In the genomic region with DNA sequence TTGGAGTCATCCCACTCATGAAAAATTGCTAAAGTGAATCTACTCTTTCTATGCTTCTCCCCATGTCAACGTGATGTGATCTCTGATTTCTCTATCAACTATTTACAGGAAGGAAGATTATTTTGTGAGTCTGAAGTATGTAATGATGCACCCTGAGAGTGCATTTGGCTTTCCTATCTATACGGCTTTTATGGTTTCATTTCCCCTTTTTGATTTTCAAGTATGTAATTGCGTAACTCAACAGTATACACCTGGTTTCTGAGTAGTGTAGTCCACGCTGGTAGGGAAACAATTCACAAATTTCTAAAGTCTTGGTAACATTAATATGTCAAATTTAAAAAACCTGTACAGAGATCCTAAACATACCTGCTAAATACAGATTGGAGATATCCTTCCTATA, we compare ENCODE assay signal across 11 cellular contexts.
DNase-seq lines count a peak whose midpoint lies in the region; ATAC-seq and TF ChIP-seq lines count a peak whose summit lies in the region.
"Had no signal": no experiment of that assay in that cellular context is flagged by ENCODE, and none has a peak within 500 bp of the region (broad histone marks: within the 10 kb centered on the region; RNA-seq: fewer than 3 reads in every experiment).

No MANE protein-coding gene starts in this region.

- H3K4me1 ChIP-seq in CD4-positive, alpha-beta memory T cell (ENCODE audit: insufficient read depth, low read length) = no peaks in the 10 kb centered on the region
- H3K4me1 ChIP-seq in breast epithelium = no peaks in the 10 kb centered on the region
- H3K4me1 ChIP-seq: SJSA1 had no signal

- TF ChIP-seq CTCF in GM20000 (IDR thresholded peaks at IDR 0.05; ENCODE audit: extremely low read depth, missing control alignments) = no peak
- TF ChIP-seq CTCF in NB4 (IDR thresholded peaks at IDR 0.05; ENCODE audit: low read depth, low read length) = no peak
- no peak for TF ChIP-seq CTCF in breast epithelium (IDR thresholded peaks at IDR 0.05)

- no peak overlapping the region for H3K4me3 Mint-ChIP-seq in CD4-positive, alpha-beta memory T cell
- no peak overlapping the region for H3K4me3 Mint-ChIP-seq in activated naive CD4-positive, alpha-beta T cell treated with anti-CD3 and anti-CD28 coated beads, Interleukin-2, amount 10 ng/mL, durations not matched to agents 7 days and 5 days
- H3K4me3 Mint-ChIP-seq: activated CD8-positive, alpha-beta memory T cell treated with anti-CD3 and anti-CD28 coated beads, Interleukin-2, amount 10 ng/mL, durations not matched to agents 7 days and 5 days; CD14-positive monocyte had no signal

- H3K27ac ChIP-seq in CD4-positive, alpha-beta memory T cell (ENCODE audit: low read depth, low read length) = no peak overlapping the region
- no peak overlapping the region for H3K27ac ChIP-seq in breast epithelium
- H3K27ac ChIP-seq: SJSA1 had no signal

- TF ChIP-seq POLR2A in GM18505 (IDR thresholded peaks at IDR 0.05; ENCODE audit: borderline replicate concordance, extremely low read depth, insufficient read depth, insufficient read length) = no peak
- no peak for TF ChIP-seq POLR2A in NB4 (IDR thresholded peaks at IDR 0.05; ENCODE audit: extremely low read depth, insufficient read length)
- no peak for TF ChIP-seq POLR2A in breast epithelium (IDR thresholded peaks at IDR 0.05)

- H3K4me3 ChIP-seq in NB4 (ENCODE audit: low read depth, low read length) (no peak overlapping the region), breast epithelium (no peak overlapping the region)
- no peak overlapping the region for H3K4me3 ChIP-seq in CD4-positive, alpha-beta memory T cell (ENCODE audit: low read length in 2 of 2)
- H3K4me3 ChIP-seq: SJSA1 had no signal

- POLR2A ChIA-PET in CD4-positive, alpha-beta memory T cell (lab: Charles Lee; ENCODE audit: partially characterized antibody) = no interaction called here

- H3K36me3 ChIP-seq in CD4-positive, alpha-beta memory T cell (ENCODE audit: insufficient read depth, low read length) = no peaks in the 10 kb centered on the region
- H3K36me3 ChIP-seq in breast epithelium = no peaks in the 10 kb centered on the region
- H3K36me3 ChIP-seq: SJSA1 had no signal

- peaks cover 0 to 6% (median 0%) of the 10 kb centered on the region in 8 donors for H3K9me3 Mint-ChIP-seq in CD4-positive, alpha-beta memory T cell
- no peaks in the 10 kb centered on the region for H3K9me3 Mint-ChIP-seq in activated naive CD4-positive, alpha-beta T cell treated with anti-CD3 and anti-CD28 coated beads, Interleukin-2, amount 10 ng/mL, durations not matched to agents 7 days and 5 days

- H3K27ac Mint-ChIP-seq in CD4-positive, alpha-beta memory T cell = no peak overlapping the region
- no peak overlapping the region for H3K27ac Mint-ChIP-seq in activated naive CD4-positive, alpha-beta T cell treated with anti-CD3 and anti-CD28 coated beads, Interleukin-2, amount 10 ng/mL, durations not matched to agents 7 days and 5 days
- H3K27ac Mint-ChIP-seq: activated CD8-positive, alpha-beta memory T cell treated with anti-CD3 and anti-CD28 coated beads, Interleukin-2, amount 10 ng/mL, durations not matched to agents 7 days and 5 days; CD14-positive monocyte had no signal

- intact Hi-C loops in CD4-positive, alpha-beta memory T cell (cut with micrococcal nuclease) = no loop called here
- intact Hi-C loops in breast epithelium (cut with DNase I; ENCODE audit: low total_unique reads) = no loop called here

- no peaks in the 10 kb centered on the region for H3K4me1 Mint-ChIP-seq in CD4-positive, alpha-beta memory T cell
- no peaks in the 10 kb centered on the region for H3K4me1 Mint-ChIP-seq in activated naive CD4-positive, alpha-beta T cell treated with anti-CD3 and anti-CD28 coated beads, Interleukin-2, amount 10 ng/mL, durations not matched to agents 7 days and 5 days
- H3K4me1 Mint-ChIP-seq: activated CD8-positive, alpha-beta memory T cell treated with anti-CD3 and anti-CD28 coated beads, Interleukin-2, amount 10 ng/mL, durations not matched to agents 7 days and 5 days; CD14-positive monocyte had no signal

- H3K27me3 ChIP-seq in CD4-positive, alpha-beta memory T cell (ENCODE audit: insufficient read depth, low read length) = no peaks in the 10 kb centered on the region
- H3K27me3 ChIP-seq in breast epithelium = no peaks in the 10 kb centered on the region
- H3K27me3 ChIP-seq: SJSA1 had no signal

- no peaks in the 10 kb centered on the region for H3K9me3 ChIP-seq in CD4-positive, alpha-beta memory T cell (ENCODE audit: control insufficient read depth in 1 of 2, low read length in 2 of 2)
- H3K9me3 ChIP-seq in breast epithelium = no peaks in the 10 kb centered on the region
- H3K9me3 ChIP-seq: SJSA1 had no signal

- CTCF ChIA-PET in CD4-positive, alpha-beta memory T cell (lab: Charles Lee; ENCODE audit: partially characterized antibody) = no interaction called here
- CTCF ChIA-PET in activated naive CD4-positive, alpha-beta T cell treated with anti-CD3 and anti-CD28 coated beads, Interleukin-2, amount 10 ng/mL, durations not matched to agents 7 days and 5 days (lab: Charles Lee) = no interaction called here

- ATAC-seq in GM18505 (IDR thresholded peaks at IDR 0.05; ENCODE audit: unreplicated experiment) (peak; percentile 100), HG03045 (IDR thresholded peaks at IDR 0.05; ENCODE audit: unreplicated experiment) (peak; percentile 97)
- ATAC-seq: activated CD8-positive, alpha-beta memory T cell treated with anti-CD3 and anti-CD28 coated beads, Interleukin-2, amount 10 ng/mL, durations not matched to agents 7 days and 5 days had no signal

- DNase-seq in GM20000 (ENCODE audit: low spot score) (peak; percentile 18), NB4 (ENCODE audit: low read depth) (peak; percentile 27), breast epithelium (ENCODE audit: low spot score in 2 of 2) (no peak)
- DNase-seq in central memory CD4-positive, alpha-beta T cell = no peak
- DNase-seq in CD4-positive, alpha-beta memory T cell = no peak
- DNase-seq in activated naive CD4-positive, alpha-beta T cell treated with anti-CD3 and anti-CD28 coated beads, Interleukin-2, amount 10 ng/mL, durations not matched to agents 7 days and 5 days = no peak
- DNase-seq: activated CD8-positive, alpha-beta memory T cell treated with anti-CD3 and anti-CD28 coated beads, Interleukin-2, amount 10 ng/mL, durations not matched to agents 7 days and 5 days had no signal

- H3K36me3 Mint-ChIP-seq in CD4-positive, alpha-beta memory T cell = no peaks in the 10 kb centered on the region
- no peaks in the 10 kb centered on the region for H3K36me3 Mint-ChIP-seq in activated naive CD4-positive, alpha-beta T cell treated with anti-CD3 and anti-CD28 coated beads, Interleukin-2, amount 10 ng/mL, durations not matched to agents 7 days and 5 days
- H3K36me3 Mint-ChIP-seq: activated CD8-positive, alpha-beta memory T cell treated with anti-CD3 and anti-CD28 coated beads, Interleukin-2, amount 10 ng/mL, durations not matched to agents 7 days and 5 days; CD14-positive monocyte had no signal

- H3K27me3 Mint-ChIP-seq in CD4-positive, alpha-beta memory T cell = no peaks in the 10 kb centered on the region
- no peaks in the 10 kb centered on the region for H3K27me3 Mint-ChIP-seq in activated naive CD4-positive, alpha-beta T cell treated with anti-CD3 and anti-CD28 coated beads, Interleukin-2, amount 10 ng/mL, durations not matched to agents 7 days and 5 days
- H3K27me3 Mint-ChIP-seq: activated CD8-positive, alpha-beta memory T cell treated with anti-CD3 and anti-CD28 coated beads, Interleukin-2, amount 10 ng/mL, durations not matched to agents 7 days and 5 days had no signal

Comparison
In these comparisons a context has a peak if more than half of its experiments do, and no peak if none do; other contexts are left out.
1. DNase-seq: peak in GM20000 (single experiment) and NB4 (single experiment); none in central memory CD4-positive, alpha-beta T cell (single experiment), CD4-positive, alpha-beta memory T cell (0 of 5), activated naive CD4-positive, alpha-beta T cell treated with anti-CD3 and anti-CD28 coated beads, Interleukin-2, amount 10 ng/mL, durations not matched to agents 7 days and 5 days (single experiment) and breast epithelium (0 of 2).